In genomic region chr17:15405016-15405415, GRCh38 we compare ENCODE assay signal across 25 cellular contexts.
"Had no signal": no experiment of that assay in that cellular context is flagged by ENCODE, and none has a peak within 500 bp of the region (broad histone marks: within the 10 kb centered on the region; RNA-seq: fewer than 3 reads in every experiment).

No MANE protein-coding gene starts in this region.

- H3K9me3 ChIP-seq: adrenal gland, ascending aorta, lower lobe of right lung, upper lobe of left lung had no signal

- H3K27ac ChIP-seq: adrenal gland, brain microvascular endothelial cell, lower lobe of right lung, SK-N-MC, upper lobe of left lung, WERI-Rb-1 had no signal

- H3K36me3 ChIP-seq: adrenal gland, ascending aorta, brain microvascular endothelial cell, lower lobe of right lung, upper lobe of left lung, WERI-Rb-1 had no signal

- H3K4me1 ChIP-seq: adrenal gland had no signal

- ATAC-seq: activated CD8-positive, alpha-beta memory T cell treated with anti-CD3 and anti-CD28 coated beads, Interleukin-2, amount 10 ng/mL, durations not matched to agents 7 days and 5 days; activated CD8-positive, alpha-beta T cell treated with anti-CD3 and anti-CD28 coated beads for 36 hours; activated naive CD4-positive, alpha-beta T cell treated with anti-CD3 and anti-CD28 coated beads, Interleukin-2, amount 50 U/mL, for 72 hours; naive thymus-derived CD4-positive, alpha-beta T cell; stimulated activated effector memory CD8-positive, alpha-beta T cell treated with anti-CD3 and anti-CD28 coated beads, Interleukin-12 subunit alpha, Interleukin-12 subunit beta, amount 100 ng/mL, for 72 hours; stimulated activated naive CD8-positive, alpha-beta T cell treated with anti-CD3 and anti-CD28 coated beads, Interleukin-15, amount 100 ng/mL, for 72 hours had no signal

- H3K27me3 ChIP-seq: adrenal gland, ascending aorta, brain microvascular endothelial cell, upper lobe of left lung had no signal

- H3K4me3 ChIP-seq: adrenal gland, ascending aorta, lower lobe of right lung, SK-N-MC, upper lobe of left lung had no signal

- DNase-seq: activated CD4-positive, alpha-beta T cell treated with anti-CD3 and anti-CD28 coated beads, Interleukin-2, amount 10 ng/mL, durations not matched to agents 7 days and 5 days; activated CD4-positive, CD25-positive, alpha-beta regulatory T cell treated with anti-CD3 and anti-CD28 coated beads, Interleukin-2, amount 50 U/mL, for 72 hours; activated CD8-positive, alpha-beta memory T cell treated with anti-CD3 and anti-CD28 coated beads, Interleukin-2, amount 10 ng/mL, durations not matched to agents 7 days and 5 days; activated CD8-positive, alpha-beta T cell treated with anti-CD3 and anti-CD28 coated beads for 36 hours; activated T-cell treated with anti-CD3 and anti-CD28 coated beads, Interleukin-2, amount 50 U/mL, for 1 hour; brain microvascular endothelial cell; caudate nucleus; dermis blood vessel endothelial cell; effector CD8-positive, alpha-beta T cell; glutamatergic neuron; hippocampal formation; lower lobe of right lung; naive thymus-derived CD4-positive, alpha-beta T cell; stimulated activated CD4-positive, alpha-beta T cell treated with anti-CD3 and anti-CD28 coated beads, Interleukin-2, amount 100 ng/mL, for 24 hours; stimulated activated naive CD8-positive, alpha-beta T cell treated with anti-CD3 and anti-CD28 coated beads, Interleukin-15, amount 100 ng/mL, for 72 hours; T-helper 1 cell; upper lobe of left lung; WERI-Rb-1 had no signal

- FAIRE-seq: frontal cortex, TTC549 had no signal
